In the genomic region with DNA sequence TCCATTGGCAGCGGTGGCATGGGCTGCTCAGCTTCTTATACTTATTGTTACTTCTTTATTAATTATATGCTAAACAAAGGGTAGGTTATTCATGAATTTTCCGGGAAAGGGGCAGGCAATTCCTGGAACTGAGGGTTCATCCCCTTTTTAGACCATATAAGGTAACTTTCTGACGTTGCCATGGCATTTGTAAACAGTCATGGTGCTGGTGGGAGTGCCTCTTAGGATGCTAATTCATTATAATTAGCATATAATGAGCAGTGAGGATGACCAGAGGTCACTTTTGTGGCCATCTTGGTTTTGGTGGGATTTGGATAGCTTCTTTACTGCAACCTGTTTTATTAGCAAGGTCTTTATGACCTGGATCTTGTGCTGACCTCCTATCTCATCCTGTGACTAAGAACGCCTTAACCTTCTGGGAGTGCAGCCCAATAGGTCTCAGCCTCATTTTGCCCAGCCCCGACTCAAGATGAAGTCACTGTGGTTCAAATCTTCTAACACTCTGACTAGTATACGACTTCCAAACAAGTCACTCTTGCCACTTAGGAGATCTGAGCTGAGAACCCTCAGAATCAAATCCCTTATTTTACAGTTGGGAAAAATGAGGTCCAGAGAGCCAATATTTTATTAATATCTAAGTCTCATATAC, we compare ENCODE assay signal across 22 cellular contexts.
"Had no signal": no experiment of that assay in that cellular context is flagged by ENCODE, and none has a peak within 500 bp of the region (broad histone marks: within the 10 kb centered on the region; RNA-seq: fewer than 3 reads in every experiment).

No MANE protein-coding gene starts in this region.

- H3K36me3 ChIP-seq: gastroesophageal sphincter, heart right ventricle, ovary, sigmoid colon, stomach, thyroid gland, vagina had no signal

- H3K27ac ChIP-seq: dorsolateral prefrontal cortex, gastroesophageal sphincter, heart right ventricle, ovary, psoas muscle, sigmoid colon, stomach, thyroid gland, vagina had no signal

- DNase-seq: dorsolateral prefrontal cortex; effector CD4-positive, alpha-beta T cell; glutamatergic neuron; heart right ventricle; hippocampal formation; natural killer cell; occipital lobe; ovary; posterior cingulate gyrus; psoas muscle; right cardiac atrium; sigmoid colon; stimulated activated CD4-positive, alpha-beta T cell treated with anti-CD3 and anti-CD28 coated beads, Interleukin-2, amount 100 ng/mL, for 24 hours; stimulated activated CD4-positive, alpha-beta T cell treated with anti-CD3 and anti-CD28 coated beads, Interleukin-4, amount 100 ng/mL, for 24 hours; stimulated activated naive CD4-positive, alpha-beta T cell treated with Interleukin-2 at 50 U/mL for 16 hours; stomach; thyroid gland had no signal

- H3K27me3 ChIP-seq: dorsolateral prefrontal cortex, ovary, sigmoid colon, stomach, thyroid gland, vagina had no signal

- H3K4me3 ChIP-seq: dorsolateral prefrontal cortex, gastroesophageal sphincter, heart right ventricle, lung, ovary, psoas muscle, sigmoid colon, stomach, thyroid gland, vagina had no signal

- H3K4me1 ChIP-seq: gastroesophageal sphincter, heart right ventricle, psoas muscle, sigmoid colon, stomach, thyroid gland, vagina had no signal

- ATAC-seq: gastroesophageal sphincter; heart right ventricle; left lobe of liver; natural killer cell; psoas muscle; right cardiac atrium; stimulated activated effector memory CD8-positive, alpha-beta T cell treated with anti-CD3 and anti-CD28 coated beads, Interleukin-12 subunit alpha, Interleukin-12 subunit beta, amount 100 ng/mL, for 72 hours had no signal

- H3K9me3 ChIP-seq: gastroesophageal sphincter, heart right ventricle, ovary, psoas muscle, sigmoid colon, stomach, thyroid gland, vagina had no signal
